In genomic region chr22:37607912-37608476, GRCh38 we compare ENCODE assay signal across 8 cellular contexts. TPM values are rescaled to one million over a fixed set of nuclear protein-coding genes. Genes with fewer than 3 reads are reported as not detected.
DNase-seq lines count a peak whose midpoint lies in the region; ATAC-seq and TF ChIP-seq lines count a peak whose summit lies in the region.

No MANE protein-coding gene starts in this region.

- H3K36me3 ChIP-seq in BE2C = no peaks in the 10 kb centered on the region
- peaks cover 5% of the 10 kb centered on the region for H3K36me3 ChIP-seq in HAP-1 (replicated peaks)

- no peak for ATAC-seq in stimulated activated naive CD8-positive, alpha-beta T cell treated with anti-CD3 and anti-CD28 coated beads, Interleukin-15, Interleukin-2, amounts not matched to agents 100 U/mL and 50 U/mL, for 24 hours
- ATAC-seq in HG03095 (IDR thresholded peaks at IDR 0.05; ENCODE audit: unreplicated experiment) = no peak
- ATAC-seq in HG02970 (IDR thresholded peaks at IDR 0.05; ENCODE audit: low FRiP score, unreplicated experiment) = no peak

- peaks cover 1% of the 10 kb centered on the region for H3K27me3 Mint-ChIP-seq in activated T-helper 1 cell treated with anti-CD3 and anti-CD28 coated beads, Interleukin-12 subunit alpha, Interleukin-12 subunit beta, Interleukin-2, Interleukin-4 antibody, amounts not matched to agents 30 ng/mL and 10 ng/mL and 1 ng/mL, durations not matched to agents 14 hours and 24 hours and 36 hours (ENCODE audit: insufficient read depth)

- peak overlapping the region; percentile 87 for H3K4me3 ChIP-seq in BE2C (ENCODE audit: low read depth, low read length)
- peak overlapping the region; percentile 80 for H3K4me3 ChIP-seq in HAP-1
- peak overlapping the region; percentile 87 for H3K4me3 ChIP-seq in iPS-18c (ENCODE audit: insufficient read depth, low read depth, low read length)

- H3K4me1 Mint-ChIP-seq in activated T-helper 1 cell treated with anti-CD3 and anti-CD28 coated beads, Interleukin-12 subunit alpha, Interleukin-12 subunit beta, Interleukin-2, Interleukin-4 antibody, amounts not matched to agents 30 ng/mL and 10 ng/mL and 1 ng/mL, durations not matched to agents 14 hours and 24 hours and 36 hours (ENCODE audit: low read depth) = peaks cover 45% of the 10 kb centered on the region

- peak overlapping the region; percentile 75 for H3K4me3 Mint-ChIP-seq in activated T-helper 1 cell treated with anti-CD3 and anti-CD28 coated beads, Interleukin-12 subunit alpha, Interleukin-12 subunit beta, Interleukin-2, Interleukin-4 antibody, amounts not matched to agents 30 ng/mL and 10 ng/mL and 1 ng/mL, durations not matched to agents 14 hours and 24 hours and 36 hours

- peak overlapping the region; percentile 98 for H3K27ac Mint-ChIP-seq in activated T-helper 1 cell treated with anti-CD3 and anti-CD28 coated beads, Interleukin-12 subunit alpha, Interleukin-12 subunit beta, Interleukin-2, Interleukin-4 antibody, amounts not matched to agents 30 ng/mL and 10 ng/mL and 1 ng/mL, durations not matched to agents 14 hours and 24 hours and 36 hours

- no peaks in the 10 kb centered on the region for H3K9me3 Mint-ChIP-seq in activated T-helper 1 cell treated with anti-CD3 and anti-CD28 coated beads, Interleukin-12 subunit alpha, Interleukin-12 subunit beta, Interleukin-2, Interleukin-4 antibody, amounts not matched to agents 30 ng/mL and 10 ng/mL and 1 ng/mL, durations not matched to agents 14 hours and 24 hours and 36 hours

- no peak for TF ChIP-seq CTCF in BE2C (IDR thresholded peaks at IDR 0.05; ENCODE audit: low read depth, low read length)

- in situ Hi-C loops in HAP-1 (cut with MboI; ENCODE audit: low sequenced_read_pairs) = no loop called here

- no peak for DNase-seq in BE2C
- DNase-seq in HAP-1 (ENCODE audit: low spot score in 2 of 2) = no peak
- no peak for DNase-seq in activated T-helper 1 cell treated with anti-CD3 and anti-CD28 coated beads, Interleukin-12 subunit alpha, Interleukin-12 subunit beta, Interleukin-2, Interleukin-4 antibody, amounts not matched to agents 30 ng/mL and 10 ng/mL and 1 ng/mL, durations not matched to agents 14 hours and 24 hours and 36 hours (ENCODE audit: low spot score)
- DNase-seq in stimulated activated naive CD8-positive, alpha-beta T cell treated with anti-CD3 and anti-CD28 coated beads, Interleukin-15, Interleukin-2, amounts not matched to agents 100 U/mL and 50 U/mL, for 24 hours = peak; percentile 30
- DNase-seq in NCI-H446 (lab: John Stamatoyannopoulos, UW) = no peak

- H3K27me3 ChIP-seq in BE2C (no peaks in the 10 kb centered on the region; the same call in 1 of the 2 replicates), HAP-1 (ENCODE audit: low read depth) (peaks cover 14% of the 10 kb centered on the region; the same call in 1 of the 2 replicates)

- H3K4me1 ChIP-seq in BE2C = no peaks in the 10 kb centered on the region; the same call in 1 of the 2 replicates
- peaks cover 9% of the 10 kb centered on the region for H3K4me1 ChIP-seq in HAP-1

- H3K36me3 Mint-ChIP-seq in activated T-helper 1 cell treated with anti-CD3 and anti-CD28 coated beads, Interleukin-12 subunit alpha, Interleukin-12 subunit beta, Interleukin-2, Interleukin-4 antibody, amounts not matched to agents 30 ng/mL and 10 ng/mL and 1 ng/mL, durations not matched to agents 14 hours and 24 hours and 36 hours (ENCODE audit: low read depth) = peaks cover 1% of the 10 kb centered on the region

- H3K9me3 ChIP-seq in BE2C (no peaks in the 10 kb centered on the region), HAP-1 (no peaks in the 10 kb centered on the region), iPS-18c (ENCODE audit: control insufficient read depth, insufficient read depth, low read length) (no peaks in the 10 kb centered on the region)

- intact Hi-C loops in activated T-helper 1 cell treated with anti-CD3 and anti-CD28 coated beads, Interleukin-12 subunit alpha, Interleukin-12 subunit beta, Interleukin-2, Interleukin-4 antibody, amounts not matched to agents 30 ng/mL and 10 ng/mL and 1 ng/mL, durations not matched to agents 14 hours and 24 hours and 36 hours (cut with micrococcal nuclease) = loop anchor here (1.0 to 5.0 kb wide), 13 partner anchors 16 to 1079 kb away; partner anchors contain the start of genes ANKRD54, EIF3D, GCAT and MAFF

RNA-seq across cellular contexts. Expression of gene GGA1, which starts 0.6 kb away (rescaled TPM):
- polyA plus RNA-seq in BE2C (2012; ENCODE audit: insufficient read depth, insufficient read length, low read depth) = 131 TPM
- total RNA-seq in activated T-helper 1 cell treated with anti-CD3 and anti-CD28 coated beads, Interleukin-12 subunit alpha, Interleukin-12 subunit beta, Interleukin-2, Interleukin-4 antibody, amounts not matched to agents 30 ng/mL and 10 ng/mL and 1 ng/mL, durations not matched to agents 14 hours and 24 hours and 36 hours = 70.8 and 78.9 TPM in 2 replicates

RNA-seq across cellular contexts. Expression of gene LGALS2, which starts 28.1 kb away (rescaled TPM):
- polyA plus RNA-seq in BE2C (2012; ENCODE audit: insufficient read depth, insufficient read length, low read depth) = not detected
- total RNA-seq in activated T-helper 1 cell treated with anti-CD3 and anti-CD28 coated beads, Interleukin-12 subunit alpha, Interleukin-12 subunit beta, Interleukin-2, Interleukin-4 antibody, amounts not matched to agents 30 ng/mL and 10 ng/mL and 1 ng/mL, durations not matched to agents 14 hours and 24 hours and 36 hours = not detected in 2 replicates

RNA-seq across cellular contexts. Expression of gene SH3BP1, which starts 31.5 kb away (rescaled TPM):
- polyA plus RNA-seq in BE2C (2012; ENCODE audit: insufficient read depth, insufficient read length, low read depth) = 28.4 TPM
- total RNA-seq in activated T-helper 1 cell treated with anti-CD3 and anti-CD28 coated beads, Interleukin-12 subunit alpha, Interleukin-12 subunit beta, Interleukin-2, Interleukin-4 antibody, amounts not matched to agents 30 ng/mL and 10 ng/mL and 1 ng/mL, durations not matched to agents 14 hours and 24 hours and 36 hours = 110 and 116 TPM in 2 replicates

RNA-seq across cellular contexts. Expression of gene CDC42EP1, which starts 47.7 kb away (rescaled TPM):
- 2.3 TPM for polyA plus RNA-seq in BE2C (2012; ENCODE audit: insufficient read depth, insufficient read length, low read depth)
- 1.1 and 1.5 TPM in 2 replicates for total RNA-seq in activated T-helper 1 cell treated with anti-CD3 and anti-CD28 coated beads, Interleukin-12 subunit alpha, Interleukin-12 subunit beta, Interleukin-2, Interleukin-4 antibody, amounts not matched to agents 30 ng/mL and 10 ng/mL and 1 ng/mL, durations not matched to agents 14 hours and 24 hours and 36 hours

RNA-seq across cellular contexts. Expression of gene PDXP, which starts 50.5 kb away (rescaled TPM):
- polyA plus RNA-seq in BE2C (2012; ENCODE audit: insufficient read depth, insufficient read length, low read depth) = 229 TPM
- total RNA-seq in activated T-helper 1 cell treated with anti-CD3 and anti-CD28 coated beads, Interleukin-12 subunit alpha, Interleukin-12 subunit beta, Interleukin-2, Interleukin-4 antibody, amounts not matched to agents 30 ng/mL and 10 ng/mL and 1 ng/mL, durations not matched to agents 14 hours and 24 hours and 36 hours = 47.0 and 50.4 TPM in 2 replicates
